Comparison of ENCODE assay signal across 15 cellular contexts in the genomic region with DNA sequence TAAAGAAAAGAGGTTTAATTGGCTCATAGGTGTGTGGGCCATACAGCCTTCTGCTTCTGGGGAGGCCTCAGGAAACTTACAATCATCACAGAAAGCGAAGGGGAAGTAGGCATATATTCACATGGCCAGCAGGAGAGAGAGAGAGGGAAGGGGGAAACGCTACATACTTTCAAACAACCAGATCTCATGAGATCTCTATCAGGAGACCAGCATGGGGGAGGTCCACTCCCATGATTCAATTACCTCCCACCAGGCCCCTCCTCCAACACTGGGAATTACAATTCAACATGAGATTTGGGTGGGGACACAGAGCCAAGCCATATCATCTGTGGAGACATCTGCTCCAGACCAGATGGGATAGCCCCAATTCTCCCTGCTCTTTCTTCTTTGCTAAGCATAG.
DNase-seq lines count a peak whose midpoint lies in the region; TF ChIP-seq lines count a peak whose summit lies in the region.
"Had no signal": no experiment of that assay in that cellular context is flagged by ENCODE, and none has a peak within 500 bp of the region (broad histone marks: within the 10 kb centered on the region; RNA-seq: fewer than 3 reads in every experiment).

No MANE protein-coding gene starts in this region.

- H3K4me1 Mint-ChIP-seq in osteocyte (ENCODE audit: unreplicated experiment), result no peaks in the 10 kb centered on the region
- no peaks in the 10 kb centered on the region for H3K4me1 Mint-ChIP-seq in glutamatergic neuron (ENCODE audit: low read depth, unreplicated experiment)
- H3K4me1 Mint-ChIP-seq: CD14-positive monocyte had no signal

- peaks cover 15% of the 10 kb centered on the region for H3K9me3 Mint-ChIP-seq in osteocyte (ENCODE audit: unreplicated experiment)
- H3K9me3 Mint-ChIP-seq in glutamatergic neuron (ENCODE audit: unreplicated experiment), result peaks cover 18% of the 10 kb centered on the region
- H3K9me3 Mint-ChIP-seq: GM23338 had no signal

- H3K27ac Mint-ChIP-seq in osteocyte (ENCODE audit: unreplicated experiment), result no peak overlapping the region
- H3K27ac Mint-ChIP-seq in glutamatergic neuron (ENCODE audit: unreplicated experiment), result no peak overlapping the region
- H3K27ac Mint-ChIP-seq: CD4-positive, alpha-beta memory T cell; GM23338 had no signal

- no peaks in the 10 kb centered on the region for H3K36me3 Mint-ChIP-seq in osteocyte (ENCODE audit: unreplicated experiment)
- peaks cover 12% of the 10 kb centered on the region for H3K36me3 Mint-ChIP-seq in glutamatergic neuron (ENCODE audit: unreplicated experiment)
- H3K36me3 Mint-ChIP-seq: CD14-positive monocyte; CD4-positive, alpha-beta memory T cell had no signal

- no peak for TF ChIP-seq CTCF in osteocyte (IDR thresholded peaks at IDR 0.05)
- TF ChIP-seq CTCF in glutamatergic neuron (IDR thresholded peaks at IDR 0.05; ENCODE audit: partially characterized antibody, unreplicated experiment), result no peak

- peak; percentile 17 for DNase-seq in activated effector memory CD4-positive, alpha-beta T cell treated with anti-CD3 and anti-CD28 coated beads, Interleukin-2, amount 50 U/mL, for 16 hours
- DNase-seq in activated effector memory CD4-positive, alpha-beta T cell treated with Interleukin-2 at 50 U/mL for 16 hours, result no peak
- DNase-seq in ecto neural progenitor cell (ENCODE audit: low spot score) (peak; percentile 9), osteocyte (ENCODE audit: extremely low spot score, unreplicated experiment) (peak; percentile 54), glutamatergic neuron (no peak), HUDEP-2 (lab: John Stamatoyannopoulos, UW; ENCODE audit: unreplicated experiment in 76 of 76) (no peak), middle frontal gyrus (ENCODE audit: extremely low spot score, low spot score) (no peak)
- DNase-seq: 8988T; CD4-positive, alpha-beta memory T cell; DMS153; DMS79; GDM1; HCEC 1CT had no signal

- H3K27me3 Mint-ChIP-seq in osteocyte (ENCODE audit: unreplicated experiment), result peaks cover 21% of the 10 kb centered on the region
- peaks cover 6% of the 10 kb centered on the region for H3K27me3 Mint-ChIP-seq in glutamatergic neuron (ENCODE audit: unreplicated experiment)

- H3K4me3 Mint-ChIP-seq in osteocyte (ENCODE audit: unreplicated experiment) (no peak overlapping the region), glutamatergic neuron (ENCODE audit: unreplicated experiment) (no peak overlapping the region)
- H3K4me3 Mint-ChIP-seq: CD14-positive monocyte; CD4-positive, alpha-beta memory T cell; GM23338 had no signal

Comparison
In these comparisons a context has a peak if more than half of its experiments do, and no peak if none do; other contexts are left out.
1. DNase-seq: peak in activated effector memory CD4-positive, alpha-beta T cell treated with anti-CD3 and anti-CD28 coated beads, Interleukin-2, amount 50 U/mL, for 16 hours (single experiment), ecto neural progenitor cell (single experiment) and osteocyte (single experiment); none in activated effector memory CD4-positive, alpha-beta T cell treated with Interleukin-2 at 50 U/mL for 16 hours (single experiment), glutamatergic neuron (single experiment), HUDEP-2 (0 of 76) and middle frontal gyrus (single experiment).